In genomic region chr22:42519544-42520237, GRCh38 we compare ENCODE assay signal across 1 cellular context.
TF ChIP-seq lines count a peak whose summit lies in the region.

TSS of gene RRP7A (minus strand) at chr22:42519796. CDS start at chr22:42519786, 10 bp downstream.

TF ChIP-seq in HepG2, 621 proteins besides CTCF, POLR2A, EP300 and RAD21 (continued from another document and continues in another):
- peak; percentile 80; the same call in 1 of the 2 replicates for TF ChIP-seq MXD1 (CRISPR knock-in tag; IDR thresholded peaks at IDR 0.05)
- TF ChIP-seq REPIN1 (CRISPR knock-in tag; IDR thresholded peaks at IDR 0.05; ENCODE audit: borderline replicate concordance, low read depth): no peak
- no peak; the same call in 1 of the 2 replicates for TF ChIP-seq ELF1 (CRISPR knock-in tag; IDR thresholded peaks at IDR 0.05)
- peak; percentile 55; the same call in 1 of the 2 replicates for TF ChIP-seq ZNF639 (CRISPR knock-in tag; conservative IDR thresholded peaks at IDR 0.05)
- TF ChIP-seq SKI (IDR thresholded peaks at IDR 0.05; ENCODE audit: partially characterized antibody): no peak
- TF ChIP-seq ZNF446 (CRISPR knock-in tag; IDR thresholded peaks at IDR 0.05): no peak
- TF ChIP-seq HOXD1 (CRISPR knock-in tag; IDR thresholded peaks at IDR 0.05): no peak
- peak; percentile 82 for TF ChIP-seq SP5 (CRISPR knock-in tag; IDR thresholded peaks at IDR 0.05; ENCODE audit: borderline replicate concordance, low read depth)
- TF ChIP-seq, protein P1, sequence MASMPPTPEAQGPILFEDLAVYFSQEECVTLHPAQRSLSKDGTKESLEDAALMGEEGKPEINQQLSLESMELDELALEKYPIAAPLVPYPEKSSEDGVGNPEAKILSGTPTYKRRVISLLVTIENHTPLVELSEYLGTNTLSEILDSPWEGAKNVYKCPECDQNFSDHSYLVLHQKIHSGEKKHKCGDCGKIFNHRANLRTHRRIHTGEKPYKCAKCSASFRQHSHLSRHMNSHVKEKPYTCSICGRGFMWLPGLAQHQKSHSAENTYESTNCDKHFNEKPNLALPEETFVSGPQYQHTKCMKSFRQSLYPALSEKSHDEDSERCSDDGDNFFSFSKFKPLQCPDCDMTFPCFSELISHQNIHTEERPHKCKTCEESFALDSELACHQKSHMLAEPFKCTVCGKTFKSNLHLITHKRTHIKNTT (CRISPR knock-in tag; IDR thresholded peaks at IDR 0.05): no peak
- 0 out of 2 replicates have a peak, but pooled peaks have one; percentile 17 for TF ChIP-seq CCDC6 (CRISPR knock-in tag; IDR thresholded peaks at IDR 0.05)
- TF ChIP-seq GATA4 (IDR thresholded peaks at IDR 0.05; ENCODE audit: borderline replicate concordance, low read depth): no peak
- TF ChIP-seq ZNF333 (CRISPR knock-in tag; IDR thresholded peaks at IDR 0.05; ENCODE audit: borderline replicate concordance): peak; percentile 68; the same call in 1 of the 2 replicates
- TF ChIP-seq ZNF891 (CRISPR knock-in tag; IDR thresholded peaks at IDR 0.05): peak; percentile 53; the same call in 1 of the 2 replicates
- no peak for TF ChIP-seq ZZZ3 (CRISPR knock-in tag; IDR thresholded peaks at IDR 0.05; ENCODE audit: borderline replicate concordance)
- TF ChIP-seq, protein P2, sequence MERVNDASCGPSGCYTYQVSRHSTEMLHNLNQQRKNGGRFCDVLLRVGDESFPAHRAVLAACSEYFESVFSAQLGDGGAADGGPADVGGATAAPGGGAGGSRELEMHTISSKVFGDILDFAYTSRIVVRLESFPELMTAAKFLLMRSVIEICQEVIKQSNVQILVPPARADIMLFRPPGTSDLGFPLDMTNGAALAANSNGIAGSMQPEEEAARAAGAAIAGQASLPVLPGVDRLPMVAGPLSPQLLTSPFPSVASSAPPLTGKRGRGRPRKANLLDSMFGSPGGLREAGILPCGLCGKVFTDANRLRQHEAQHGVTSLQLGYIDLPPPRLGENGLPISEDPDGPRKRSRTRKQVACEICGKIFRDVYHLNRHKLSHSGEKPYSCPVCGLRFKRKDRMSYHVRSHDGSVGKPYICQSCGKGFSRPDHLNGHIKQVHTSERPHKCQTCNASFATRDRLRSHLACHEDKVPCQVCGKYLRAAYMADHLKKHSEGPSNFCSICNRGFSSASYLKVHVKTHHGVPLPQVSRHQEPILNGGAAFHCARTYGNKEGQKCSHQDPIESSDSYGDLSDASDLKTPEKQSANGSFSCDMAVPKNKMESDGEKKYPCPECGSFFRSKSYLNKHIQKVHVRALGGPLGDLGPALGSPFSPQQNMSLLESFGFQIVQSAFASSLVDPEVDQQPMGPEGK (CRISPR knock-in tag; IDR thresholded peaks at IDR 0.05): no peak
- TF ChIP-seq, protein P3, sequence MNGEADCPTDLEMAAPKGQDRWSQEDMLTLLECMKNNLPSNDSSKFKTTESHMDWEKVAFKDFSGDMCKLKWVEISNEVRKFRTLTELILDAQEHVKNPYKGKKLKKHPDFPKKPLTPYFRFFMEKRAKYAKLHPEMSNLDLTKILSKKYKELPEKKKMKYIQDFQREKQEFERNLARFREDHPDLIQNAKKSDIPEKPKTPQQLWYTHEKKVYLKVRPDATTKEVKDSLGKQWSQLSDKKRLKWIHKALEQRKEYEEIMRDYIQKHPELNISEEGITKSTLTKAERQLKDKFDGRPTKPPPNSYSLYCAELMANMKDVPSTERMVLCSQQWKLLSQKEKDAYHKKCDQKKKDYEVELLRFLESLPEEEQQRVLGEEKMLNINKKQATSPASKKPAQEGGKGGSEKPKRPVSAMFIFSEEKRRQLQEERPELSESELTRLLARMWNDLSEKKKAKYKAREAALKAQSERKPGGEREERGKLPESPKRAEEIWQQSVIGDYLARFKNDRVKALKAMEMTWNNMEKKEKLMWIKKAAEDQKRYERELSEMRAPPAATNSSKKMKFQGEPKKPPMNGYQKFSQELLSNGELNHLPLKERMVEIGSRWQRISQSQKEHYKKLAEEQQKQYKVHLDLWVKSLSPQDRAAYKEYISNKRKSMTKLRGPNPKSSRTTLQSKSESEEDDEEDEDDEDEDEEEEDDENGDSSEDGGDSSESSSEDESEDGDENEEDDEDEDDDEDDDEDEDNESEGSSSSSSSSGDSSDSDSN (CRISPR knock-in tag; IDR thresholded peaks at IDR 0.05): peak; percentile 26; the same call in 1 of the 2 replicates
- 0 out of 2 replicates have a peak, but pooled peaks have one; percentile 13 for TF ChIP-seq TGIF2 (CRISPR knock-in tag; IDR thresholded peaks at IDR 0.05)
- peak; percentile 0; the same call in 1 of the 2 replicates for TF ChIP-seq ZNF788 (CRISPR knock-in tag; IDR thresholded peaks at IDR 0.05; ENCODE audit: borderline replicate concordance)
- TF ChIP-seq SYNCRIP (IDR thresholded peaks at IDR 0.05; ENCODE audit: insufficient read depth, low read depth, low read length): no peak
- no peak for TF ChIP-seq HOXA5 (CRISPR knock-in tag; IDR thresholded peaks at IDR 0.05)
- TF ChIP-seq NAIF1 (CRISPR knock-in tag; IDR thresholded peaks at IDR 0.05; ENCODE audit: borderline replicate concordance): no peak
- TF ChIP-seq MIER3 (CRISPR knock-in tag; IDR thresholded peaks at IDR 0.05; ENCODE audit: borderline replicate concordance): no peak
- TF ChIP-seq TFDP2 (CRISPR knock-in tag; IDR thresholded peaks at IDR 0.05): peak; percentile 51
- TF ChIP-seq ZNF124 (CRISPR knock-in tag; IDR thresholded peaks at IDR 0.05): no peak
- no peak; the same call in 1 of the 2 replicates for TF ChIP-seq TBX2 (CRISPR knock-in tag; IDR thresholded peaks at IDR 0.05; ENCODE audit: borderline replicate concordance)
- TF ChIP-seq ATF7-NPFF (CRISPR knock-in tag; IDR thresholded peaks at IDR 0.05; ENCODE audit: low read depth): peak; percentile 45; the same call in 1 of the 2 replicates
- TF ChIP-seq ZBTB37 (CRISPR knock-in tag; IDR thresholded peaks at IDR 0.05): no peak
- TF ChIP-seq, protein P4, sequence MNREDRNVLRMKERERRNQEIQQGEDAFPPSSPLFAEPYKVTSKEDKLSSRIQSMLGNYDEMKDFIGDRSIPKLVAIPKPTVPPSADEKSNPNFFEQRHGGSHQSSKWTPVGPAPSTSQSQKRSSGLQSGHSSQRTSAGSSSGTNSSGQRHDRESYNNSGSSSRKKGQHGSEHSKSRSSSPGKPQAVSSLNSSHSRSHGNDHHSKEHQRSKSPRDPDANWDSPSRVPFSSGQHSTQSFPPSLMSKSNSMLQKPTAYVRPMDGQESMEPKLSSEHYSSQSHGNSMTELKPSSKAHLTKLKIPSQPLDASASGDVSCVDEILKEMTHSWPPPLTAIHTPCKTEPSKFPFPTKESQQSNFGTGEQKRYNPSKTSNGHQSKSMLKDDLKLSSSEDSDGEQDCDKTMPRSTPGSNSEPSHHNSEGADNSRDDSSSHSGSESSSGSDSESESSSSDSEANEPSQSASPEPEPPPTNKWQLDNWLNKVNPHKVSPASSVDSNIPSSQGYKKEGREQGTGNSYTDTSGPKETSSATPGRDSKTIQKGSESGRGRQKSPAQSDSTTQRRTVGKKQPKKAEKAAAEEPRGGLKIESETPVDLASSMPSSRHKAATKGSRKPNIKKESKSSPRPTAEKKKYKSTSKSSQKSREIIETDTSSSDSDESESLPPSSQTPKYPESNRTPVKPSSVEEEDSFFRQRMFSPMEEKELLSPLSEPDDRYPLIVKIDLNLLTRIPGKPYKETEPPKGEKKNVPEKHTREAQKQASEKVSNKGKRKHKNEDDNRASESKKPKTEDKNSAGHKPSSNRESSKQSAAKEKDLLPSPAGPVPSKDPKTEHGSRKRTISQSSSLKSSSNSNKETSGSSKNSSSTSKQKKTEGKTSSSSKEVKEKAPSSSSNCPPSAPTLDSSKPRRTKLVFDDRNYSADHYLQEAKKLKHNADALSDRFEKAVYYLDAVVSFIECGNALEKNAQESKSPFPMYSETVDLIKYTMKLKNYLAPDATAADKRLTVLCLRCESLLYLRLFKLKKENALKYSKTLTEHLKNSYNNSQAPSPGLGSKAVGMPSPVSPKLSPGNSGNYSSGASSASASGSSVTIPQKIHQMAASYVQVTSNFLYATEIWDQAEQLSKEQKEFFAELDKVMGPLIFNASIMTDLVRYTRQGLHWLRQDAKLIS (CRISPR knock-in tag; IDR thresholded peaks at IDR 0.05): no peak
- TF ChIP-seq FOXP1 (IDR thresholded peaks at IDR 0.05): no peak
- no peak for TF ChIP-seq FOXP1 (CRISPR knock-in tag; IDR thresholded peaks at IDR 0.05)
- TF ChIP-seq BRCA1 (CRISPR knock-in tag; IDR thresholded peaks at IDR 0.05): no peak
- TF ChIP-seq, protein P5, sequence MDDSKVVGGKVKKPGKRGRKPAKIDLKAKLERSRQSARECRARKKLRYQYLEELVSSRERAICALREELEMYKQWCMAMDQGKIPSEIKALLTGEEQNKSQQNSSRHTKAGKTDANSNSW (CRISPR knock-in tag; IDR thresholded peaks at IDR 0.05; ENCODE audit: borderline replicate concordance): no peak
- TF ChIP-seq CREB1 (IDR thresholded peaks at IDR 0.05): no peak
- no peak for TF ChIP-seq CREB1 (CRISPR knock-in tag; IDR thresholded peaks at IDR 0.05)
- no peak for TF ChIP-seq BCL6 (CRISPR knock-in tag; IDR thresholded peaks at IDR 0.05)
- no peak; the same call in 1 of the 2 replicates for TF ChIP-seq HBP1 (CRISPR knock-in tag; IDR thresholded peaks at IDR 0.05; ENCODE audit: low read depth)
- TF ChIP-seq MAFK (conservative IDR thresholded peaks at IDR 0.05 in 1 of 2, IDR thresholded peaks at IDR 0.05 in 1 of 2; ENCODE audit: low read length in 2 of 2): no peak
- TF ChIP-seq KDM3A (CRISPR knock-in tag; IDR thresholded peaks at IDR 0.05; ENCODE audit: low read depth): no peak
- TF ChIP-seq, protein P6, sequence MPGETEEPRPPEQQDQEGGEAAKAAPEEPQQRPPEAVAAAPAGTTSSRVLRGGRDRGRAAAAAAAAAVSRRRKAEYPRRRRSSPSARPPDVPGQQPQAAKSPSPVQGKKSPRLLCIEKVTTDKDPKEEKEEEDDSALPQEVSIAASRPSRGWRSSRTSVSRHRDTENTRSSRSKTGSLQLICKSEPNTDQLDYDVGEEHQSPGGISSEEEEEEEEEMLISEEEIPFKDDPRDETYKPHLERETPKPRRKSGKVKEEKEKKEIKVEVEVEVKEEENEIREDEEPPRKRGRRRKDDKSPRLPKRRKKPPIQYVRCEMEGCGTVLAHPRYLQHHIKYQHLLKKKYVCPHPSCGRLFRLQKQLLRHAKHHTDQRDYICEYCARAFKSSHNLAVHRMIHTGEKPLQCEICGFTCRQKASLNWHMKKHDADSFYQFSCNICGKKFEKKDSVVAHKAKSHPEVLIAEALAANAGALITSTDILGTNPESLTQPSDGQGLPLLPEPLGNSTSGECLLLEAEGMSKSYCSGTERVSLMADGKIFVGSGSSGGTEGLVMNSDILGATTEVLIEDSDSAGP (CRISPR knock-in tag; IDR thresholded peaks at IDR 0.05; ENCODE audit: borderline replicate concordance): no peak
- TF ChIP-seq KDM2A (CRISPR knock-in tag; IDR thresholded peaks at IDR 0.05; ENCODE audit: borderline replicate concordance, low read depth): 0 out of 2 replicates have a peak, but pooled peaks have one; percentile 15
- no peak for TF ChIP-seq NCOA5 (CRISPR knock-in tag; IDR thresholded peaks at IDR 0.05)
- TF ChIP-seq THAP11 (CRISPR knock-in tag; IDR thresholded peaks at IDR 0.05): peak; percentile 80
- TF ChIP-seq ZNF20 (CRISPR knock-in tag; IDR thresholded peaks at IDR 0.05): no peak
- no peak for TF ChIP-seq ZFP90 (CRISPR knock-in tag; IDR thresholded peaks at IDR 0.05; ENCODE audit: borderline replicate concordance)
- TF ChIP-seq GFI1 (CRISPR knock-in tag; IDR thresholded peaks at IDR 0.05; ENCODE audit: borderline replicate concordance): no peak
